In genomic region chr7:3943779-3944520, GRCh38 we compare ENCODE assay signal across 14 cellular contexts.
DNase-seq lines count a peak whose midpoint lies in the region; ATAC-seq and TF ChIP-seq lines count a peak whose summit lies in the region.
"Had no signal": no experiment of that assay in that cellular context is flagged by ENCODE, and none has a peak within 500 bp of the region (broad histone marks: within the 10 kb centered on the region; RNA-seq: fewer than 3 reads in every experiment).

No MANE protein-coding gene starts in this region.

- DNase-seq in Caki2 (ENCODE audit: low read depth) (peak; percentile 82), NCI-H1092 treated with DMSO at 0.1 percent for 48 hours (lab: John Stamatoyannopoulos, UW) (peak; percentile 87), SHP77 treated with DMSO at 0.1 percent for 48 hours (lab: John Stamatoyannopoulos, UW) (peak; percentile 50), left colon (no peak), dorsolateral prefrontal cortex (no peak), NCI-H187 treated with DMSO at 0.1 percent for 48 hours (lab: John Stamatoyannopoulos, UW) (no peak)
- no peak for DNase-seq in stimulated activated naive CD8-positive, alpha-beta T cell treated with anti-CD3 and anti-CD28 coated beads, Interleukin-15, Interleukin-2, amounts not matched to agents 100 U/mL and 50 U/mL, for 24 hours
- DNase-seq in activated effector memory CD4-positive, alpha-beta T cell treated with Interleukin-2 at 50 U/mL for 16 hours, result no peak
- DNase-seq: activated CD4-positive, alpha-beta T cell treated with anti-CD3 and anti-CD28 coated beads, Interleukin-2, amount 50 U/mL, for 48 hours; activated naive CD8-positive, alpha-beta T cell treated with anti-CD3 and anti-CD28 coated beads, Interleukin-2, amount 10 ng/mL, durations not matched to agents 7 days and 5 days; CD4-positive, CD25-positive, alpha-beta regulatory T cell; EL; heart left ventricle; NCI-H69 had no signal

- no peak overlapping the region for H3K27ac ChIP-seq in dorsolateral prefrontal cortex
- H3K27ac ChIP-seq: heart left ventricle had no signal

- in situ Hi-C loops in Caki2 (cut with HindIII; ENCODE audit: low pct_unique_long_range_greater_than_20kb, low sequenced_read_pairs), result no loop called here

- no peaks in the 10 kb centered on the region for H3K27me3 ChIP-seq in dorsolateral prefrontal cortex

- no peak overlapping the region for H3K4me3 ChIP-seq in dorsolateral prefrontal cortex
- H3K4me3 ChIP-seq: heart left ventricle had no signal

- peak; percentile 19 for ATAC-seq in left colon
- ATAC-seq in stimulated activated naive CD8-positive, alpha-beta T cell treated with anti-CD3 and anti-CD28 coated beads, Interleukin-15, Interleukin-2, amounts not matched to agents 100 U/mL and 50 U/mL, for 24 hours, result no peak
- ATAC-seq: heart left ventricle had no signal

- intact Hi-C loops in left colon (cut with DNase I, micrococcal nuclease) (no loop called here), dorsolateral prefrontal cortex (cut with DNase I) (no loop called here)

- no peak for TF ChIP-seq CTCF in dorsolateral prefrontal cortex (IDR thresholded peaks at IDR 0.05 in 54 of 56, conservative IDR thresholded peaks at IDR 0.05 in 2 of 56; ENCODE audit: low read depth in 1 of 56, partially characterized antibody in 56 of 56)

Comparison
In these comparisons a context has a peak if more than half of its experiments do, and no peak if none do; other contexts are left out.
1. DNase-seq: peak in Caki2 (single experiment), NCI-H1092 treated with DMSO at 0.1 percent for 48 hours (single experiment) and SHP77 treated with DMSO at 0.1 percent for 48 hours (single experiment); none in left colon (0 of 2), dorsolateral prefrontal cortex (0 of 10), stimulated activated naive CD8-positive, alpha-beta T cell treated with anti-CD3 and anti-CD28 coated beads, Interleukin-15, Interleukin-2, amounts not matched to agents 100 U/mL and 50 U/mL, for 24 hours (single experiment), activated effector memory CD4-positive, alpha-beta T cell treated with Interleukin-2 at 50 U/mL for 16 hours (single experiment) and NCI-H187 treated with DMSO at 0.1 percent for 48 hours (single experiment).